ENCODE assay signal across 8 cellular contexts in the genomic region with DNA sequence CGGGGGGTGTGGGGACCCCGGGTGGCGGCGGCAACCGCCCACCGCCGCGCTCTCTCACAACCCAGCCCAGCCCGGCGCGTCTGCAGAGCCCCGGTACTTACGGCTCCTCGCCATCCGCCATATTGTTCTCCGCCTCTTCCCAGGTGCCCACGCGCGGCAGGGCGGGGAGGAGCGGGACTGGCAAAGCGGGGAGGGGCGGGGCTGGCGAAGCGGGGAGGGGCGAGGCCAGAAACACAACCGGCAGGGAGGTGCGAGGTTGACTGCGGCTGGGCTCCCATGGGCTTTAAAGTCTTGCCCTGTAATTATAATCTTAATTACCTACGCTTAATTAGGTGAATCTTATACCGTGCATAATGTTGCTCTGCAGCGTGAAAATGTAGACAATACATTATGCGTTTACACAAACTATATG. TPM values are rescaled to one million over a fixed set of nuclear protein-coding genes. Genes with fewer than 3 reads are reported as not detected.
DNase-seq lines count a peak whose midpoint lies in the region; ATAC-seq and FAIRE-seq lines count a peak whose summit lies in the region.

A gene (minus strand): TSS at position 133 of the 412 bp plus-strand sequence. CDS start 12 bp downstream, at position 121.

- H3K27ac Mint-ChIP-seq in naive B cell, result peak within 1 kb of the TSS; percentile 47 to 100 (median 98)
- peak within 1 kb of the TSS; percentile 93 for H3K27ac Mint-ChIP-seq in stimulated activated effector memory CD8-positive, alpha-beta T cell treated with anti-CD3 and anti-CD28 coated beads, Interleukin-12 subunit alpha, Interleukin-12 subunit beta, amount 100 ng/mL, for 72 hours

- peak within 1 kb of the TSS; percentile 80 to 97 (median 90) for H3K4me3 Mint-ChIP-seq in naive B cell
- peak within 1 kb of the TSS; percentile 89 for H3K4me3 Mint-ChIP-seq in stimulated activated effector memory CD8-positive, alpha-beta T cell treated with anti-CD3 and anti-CD28 coated beads, Interleukin-12 subunit alpha, Interleukin-12 subunit beta, amount 100 ng/mL, for 72 hours

- peaks cover 47 to 76% (median 50%) of the 10 kb centered on the region in 3 donors for H3K4me1 Mint-ChIP-seq in naive B cell
- peaks cover 63% of the 10 kb centered on the region for H3K4me1 Mint-ChIP-seq in stimulated activated effector memory CD8-positive, alpha-beta T cell treated with anti-CD3 and anti-CD28 coated beads, Interleukin-12 subunit alpha, Interleukin-12 subunit beta, amount 100 ng/mL, for 72 hours

- no peaks in the 10 kb centered on the region for H3K36me3 Mint-ChIP-seq in naive B cell
- H3K36me3 Mint-ChIP-seq in stimulated activated effector memory CD8-positive, alpha-beta T cell treated with anti-CD3 and anti-CD28 coated beads, Interleukin-12 subunit alpha, Interleukin-12 subunit beta, amount 100 ng/mL, for 72 hours, result peaks cover 36% of the 10 kb centered on the region

- in situ Hi-C loops in KBM-7 (cut with MboI; ENCODE audit: low pct_unique_long_range_greater_than_20kb, low sequenced_read_pairs), result no loop called here

- H3K9me3 Mint-ChIP-seq in naive B cell, result no peaks in the 10 kb centered on the region
- H3K9me3 Mint-ChIP-seq in stimulated activated effector memory CD8-positive, alpha-beta T cell treated with anti-CD3 and anti-CD28 coated beads, Interleukin-12 subunit alpha, Interleukin-12 subunit beta, amount 100 ng/mL, for 72 hours, result no peaks in the 10 kb centered on the region

- no peaks in the 10 kb centered on the region for H3K27me3 Mint-ChIP-seq in naive B cell

- peak; percentile 43 for ATAC-seq in GM21576 (IDR thresholded peaks at IDR 0.05; ENCODE audit: unreplicated experiment)
- ATAC-seq in naive B cell (ENCODE audit: low read depth in 2 of 2), result peak; percentile 63 to 65
- ATAC-seq in stimulated activated effector memory CD8-positive, alpha-beta T cell treated with anti-CD3 and anti-CD28 coated beads, Interleukin-12 subunit alpha, Interleukin-12 subunit beta, amount 100 ng/mL, for 72 hours, result peak; percentile 70

- DNase-seq in DMS114 treated with DMSO at 0.1 percent for 48 hours (lab: John Stamatoyannopoulos, UW; ENCODE audit: unreplicated experiment) (peak; percentile 44), KBM-7 (peak; percentile 62), RCC 7860 (ENCODE audit: low spot score) (peak; percentile 53), activated T-helper 1 cell treated with Interleukin-2 at 50 U/mL for 16 hours (ENCODE audit: low read depth) (peak; percentile 87), fibroblast of gingiva (ENCODE audit: low read depth) (peak; percentile 82), naive B cell (peak; percentile 83)
- peak; percentile 70 to 86 for DNase-seq in stimulated activated effector memory CD8-positive, alpha-beta T cell treated with anti-CD3 and anti-CD28 coated beads, Interleukin-12 subunit alpha, Interleukin-12 subunit beta, amount 100 ng/mL, for 72 hours (ENCODE audit: low spot score in 2 of 2)

- no peak for FAIRE-seq in RCC 7860 (lab: Jason Lieb, UNC)

RNA-seq across cellular contexts. Expression of the gene that starts here (rescaled TPM):
- 100 to 1,000 TPM in 1 of 6 donors, 10 to 100 TPM in 5; 57.8 to 123 (median 61.1) TPM for polyA plus RNA-seq in naive B cell (ENCODE audit: low read depth in 6 of 6)

Comparison
In these comparisons a context has a peak if more than half of its experiments do, and no peak if none do; other contexts are left out.
1. Peak in every context shown above with its lines: DNase-seq and ATAC-seq.